In genomic region chr17:40577611-40578065, GRCh38 we compare ENCODE assay signal across 16 cellular contexts. TPM values are rescaled to one million over a fixed set of nuclear protein-coding genes. Genes with fewer than 3 reads are reported as not detected.
DNase-seq lines count a peak whose midpoint lies in the region; ATAC-seq and TF ChIP-seq lines count a peak whose summit lies in the region.
"Had no signal": no experiment of that assay in that cellular context is flagged by ENCODE, and none has a peak within 500 bp of the region (broad histone marks: within the 10 kb centered on the region; RNA-seq: fewer than 3 reads in every experiment).

No MANE protein-coding gene starts in this region.

- H3K27me3 ChIP-seq in Karpas-422 (ENCODE audit: low read length) (no peaks in the 10 kb centered on the region), heart left ventricle (no peaks in the 10 kb centered on the region)

- H3K36me3 Mint-ChIP-seq in activated T-cell treated with anti-CD3 and anti-CD28 coated beads, Interleukin-2, amount 50 U/mL, for 4 hours (ENCODE audit: insufficient read depth): peaks cover 2% of the 10 kb centered on the region
- peaks cover 14% of the 10 kb centered on the region for H3K36me3 Mint-ChIP-seq in T-cell
- H3K36me3 Mint-ChIP-seq in stimulated activated naive CD8-positive, alpha-beta T cell treated with anti-CD3 and anti-CD28 coated beads, Interleukin-15, Interleukin-2, amounts not matched to agents 100 ng/mL and 50 ng/mL, for 24 hours (ENCODE audit: low read depth): peaks cover 23% of the 10 kb centered on the region

- H3K27ac ChIP-seq in Karpas-422 (ENCODE audit: low read length) (no peak overlapping the region), heart left ventricle (no peak overlapping the region)
- H3K27ac ChIP-seq: tibial artery had no signal

- intact Hi-C loops in heart left ventricle (cut with DNase I): no loop called here

- no peaks in the 10 kb centered on the region for H4K20me1 ChIP-seq in Karpas-422 (ENCODE audit: insufficient read depth, low read depth, low read length)

- WGBS in heart left ventricle, 4 donors: 78 to 85% (median 81%) methylated on average over 5 of the region's 5 CpGs

- TF ChIP-seq POLR2A in heart left ventricle (IDR thresholded peaks at IDR 0.05): no peak

- no peaks in the 10 kb centered on the region for H3K27me3 Mint-ChIP-seq in activated T-cell treated with anti-CD3 and anti-CD28 coated beads, Interleukin-2, amount 50 U/mL, for 4 hours (ENCODE audit: low read depth)
- H3K27me3 Mint-ChIP-seq in T-cell: no peaks in the 10 kb centered on the region
- H3K27me3 Mint-ChIP-seq in stimulated activated naive CD8-positive, alpha-beta T cell treated with anti-CD3 and anti-CD28 coated beads, Interleukin-15, Interleukin-2, amounts not matched to agents 100 ng/mL and 50 ng/mL, for 24 hours: no peaks in the 10 kb centered on the region

- H3K9me3 Mint-ChIP-seq in activated T-cell treated with anti-CD3 and anti-CD28 coated beads, Interleukin-2, amount 50 U/mL, for 4 hours: peaks cover 28% of the 10 kb centered on the region
- peaks cover 0 to 26% (median 3%) of the 10 kb centered on the region in 3 donors for H3K9me3 Mint-ChIP-seq in T-cell
- H3K9me3 Mint-ChIP-seq in stimulated activated naive CD8-positive, alpha-beta T cell treated with anti-CD3 and anti-CD28 coated beads, Interleukin-15, Interleukin-2, amounts not matched to agents 100 ng/mL and 50 ng/mL, for 24 hours: peaks cover 26% of the 10 kb centered on the region

- H3K4me2 ChIP-seq in Karpas-422 (ENCODE audit: low read depth, low read length, poor library complexity, severe bottlenecking): no peak overlapping the region

- H3K9me3 ChIP-seq in Karpas-422 (ENCODE audit: low read length) (peaks cover 4% of the 10 kb centered on the region; the same call in 1 of the 2 replicates), heart left ventricle (peaks cover 0 to 29% (median 11%) of the 10 kb centered on the region in 12 donors)

- H3K36me3 ChIP-seq in Karpas-422 (ENCODE audit: insufficient read depth, low read length) (no peaks in the 10 kb centered on the region), heart left ventricle (no peaks in the 10 kb centered on the region)
- H3K36me3 ChIP-seq: tibial artery had no signal

- POLR2A ChIA-PET in T-cell (lab: Charles Lee): interaction anchor here (1.0 to 2.0 kb wide), 4 partner anchors 13 to 30 kb away, joined by 3 to 10 read pairs (median 4); partner anchors contain the start of gene CCR7 (in 1 of the 2)

- TF ChIP-seq CTCF in heart left ventricle (IDR thresholded peaks at IDR 0.05): no peak

- in situ Hi-C loops in ACHN (cut with HindIII; ENCODE audit: low pct_ligation_motif_present, low pct_unique_long_range_greater_than_20kb, low sequenced_read_pairs): no loop called here

- no peaks in the 10 kb centered on the region for H3K4me1 ChIP-seq in Karpas-422 (ENCODE audit: low read length)
- H3K4me1 ChIP-seq in heart left ventricle: peaks cover 0 to 18% (median 3%) of the 10 kb centered on the region in 12 donors

- CTCF ChIA-PET in T-cell (lab: Charles Lee): interaction anchor here (0.9 to 1.4 kb wide), 7 partner anchors 10 to 160 kb away, joined by 3 to 4 read pairs (median 3); partner anchors contain the start of gene TOP2A (in 1 of the 2)

- no peaks in the 10 kb centered on the region for H3K79me2 ChIP-seq in Karpas-422 (ENCODE audit: low read length)

- no peak overlapping the region for H3K4me3 Mint-ChIP-seq in activated T-cell treated with anti-CD3 and anti-CD28 coated beads, Interleukin-2, amount 50 U/mL, for 4 hours
- peak overlapping the region; percentile 22 to 64 (median 44) for H3K4me3 Mint-ChIP-seq in T-cell
- peak overlapping the region; percentile 40 for H3K4me3 Mint-ChIP-seq in stimulated activated naive CD8-positive, alpha-beta T cell treated with anti-CD3 and anti-CD28 coated beads, Interleukin-15, Interleukin-2, amounts not matched to agents 100 ng/mL and 50 ng/mL, for 24 hours
- H3K4me3 Mint-ChIP-seq: dendritic cell treated with granulocyte-macrophage colony-stimulating factor and Interleukin-4, amounts not matched to agents 40 ng/mL and 50 ng/mL, for 4 days had no signal

- H3K4me3 ChIP-seq in Karpas-422 (ENCODE audit: low read length): no peak overlapping the region
- H3K4me3 ChIP-seq in heart left ventricle: no peak overlapping the region
- H3K4me3 ChIP-seq: tibial artery had no signal

- H2AFZ ChIP-seq in Karpas-422 (ENCODE audit: low read length): no peak overlapping the region

- H3K27ac Mint-ChIP-seq in T-cell: peak overlapping the region; percentile 95
- peak overlapping the region; percentile 70 for H3K27ac Mint-ChIP-seq in stimulated activated naive CD8-positive, alpha-beta T cell treated with anti-CD3 and anti-CD28 coated beads, Interleukin-15, Interleukin-2, amounts not matched to agents 100 ng/mL and 50 ng/mL, for 24 hours
- H3K27ac Mint-ChIP-seq: dendritic cell treated with granulocyte-macrophage colony-stimulating factor and Interleukin-4, amounts not matched to agents 40 ng/mL and 50 ng/mL, for 4 days had no signal

- ATAC-seq in activated T-cell treated with anti-CD3 and anti-CD28 coated beads, Interleukin-2, amount 50 U/mL, for 4 hours: peak; percentile 79 to 83
- ATAC-seq in HG02759 (IDR thresholded peaks at IDR 0.05; ENCODE audit: unreplicated experiment) (peak; percentile 38), T-cell (replicated peaks in 1 of 4) (peak; percentile 5 to 76 (median 24)), heart left ventricle (no peak)

- DNase-seq in activated T-cell treated with anti-CD3 and anti-CD28 coated beads, Interleukin-2, amount 50 U/mL, for 4 hours: no peak
- DNase-seq in activated T-cell treated with anti-CD3 and anti-CD28 coated beads for 4 hours: no peak
- DNase-seq in T-cell: no peak
- no peak for DNase-seq in Karpas-422
- no peak for DNase-seq in ACHN
- DNase-seq in heart left ventricle: no peak
- DNase-seq: activated effector memory CD4-positive, alpha-beta T cell treated with anti-CD3 and anti-CD28 coated beads, Interleukin-2, amount 50 U/mL, for 16 hours; left cardiac atrium; NCI-H1694; stimulated activated CD4-positive, alpha-beta T cell treated with anti-CD3 and anti-CD28 coated beads, Interleukin-4, amount 100 ng/mL, for 1 hour had no signal

- H3K9ac ChIP-seq in Karpas-422 (ENCODE audit: low read length): no peak overlapping the region

- H3K9me2 ChIP-seq in Karpas-422 (replicated peaks; ENCODE audit: insufficient read depth, low read length): no peaks in the 10 kb centered on the region

- H3K4me1 Mint-ChIP-seq in activated T-cell treated with anti-CD3 and anti-CD28 coated beads, Interleukin-2, amount 50 U/mL, for 4 hours (ENCODE audit: low read depth): peaks cover 65% of the 10 kb centered on the region
- peaks cover 75 to 81% (median 78%) of the 10 kb centered on the region in 3 donors for H3K4me1 Mint-ChIP-seq in T-cell
- H3K4me1 Mint-ChIP-seq in stimulated activated naive CD8-positive, alpha-beta T cell treated with anti-CD3 and anti-CD28 coated beads, Interleukin-15, Interleukin-2, amounts not matched to agents 100 ng/mL and 50 ng/mL, for 24 hours (ENCODE audit: low read depth): peaks cover 76% of the 10 kb centered on the region

RNA-seq across cellular contexts. Expression of gene CCR7, which starts 12.4 kb away (rescaled TPM):
- 100 to 1,000 TPM in 2 of 3 donors, 10 to 100 TPM in 1; 77.3 to 109 (median 108) TPM for total RNA-seq in activated T-cell treated with anti-CD3 and anti-CD28 coated beads, Interleukin-2, amount 50 U/mL, for 4 hours
- 100 to 1,000 TPM; 173 to 438 (median 340) TPM for total RNA-seq in T-cell
- not detected in 2 replicates for total RNA-seq in Karpas-422 (2014; rRNA removed; shearing (Covaris generic); ENCODE audit: low replicate concordance)
- total RNA-seq in heart left ventricle: 1 to 10 TPM in 1 of 9 donors, under 1 TPM in 5, not detected in 3; 0.09 to 2.2 (median 0.23) TPM
- polyA plus RNA-seq in heart left ventricle: under 1 TPM; 0.15 to 0.35 TPM
- total RNA-seq: frontal cortex, osteoblast had no signal

Comparison
In these comparisons a context has a peak if more than half of its experiments do, and no peak if none do; other contexts are left out.
1. ATAC-seq: peak in activated T-cell treated with anti-CD3 and anti-CD28 coated beads, Interleukin-2, amount 50 U/mL, for 4 hours (2 of 2), HG02759 (single experiment) and T-cell (4 of 4); none in heart left ventricle (0 of 4).
2. RNA of gene CCR7, which starts 12.4 kb away (total RNA-seq): 173 to 438 TPM in T-cell and 77.3 to 109 TPM in activated T-cell treated with anti-CD3 and anti-CD28 coated beads, Interleukin-2, amount 50 U/mL, for 4 hours; 0.09 to 2.2 TPM in heart left ventricle and not detected in Karpas-422; every median in the first group is over 10 times any median in the second.